ENCODE assay signal across 8 cellular contexts in the genomic region with DNA sequence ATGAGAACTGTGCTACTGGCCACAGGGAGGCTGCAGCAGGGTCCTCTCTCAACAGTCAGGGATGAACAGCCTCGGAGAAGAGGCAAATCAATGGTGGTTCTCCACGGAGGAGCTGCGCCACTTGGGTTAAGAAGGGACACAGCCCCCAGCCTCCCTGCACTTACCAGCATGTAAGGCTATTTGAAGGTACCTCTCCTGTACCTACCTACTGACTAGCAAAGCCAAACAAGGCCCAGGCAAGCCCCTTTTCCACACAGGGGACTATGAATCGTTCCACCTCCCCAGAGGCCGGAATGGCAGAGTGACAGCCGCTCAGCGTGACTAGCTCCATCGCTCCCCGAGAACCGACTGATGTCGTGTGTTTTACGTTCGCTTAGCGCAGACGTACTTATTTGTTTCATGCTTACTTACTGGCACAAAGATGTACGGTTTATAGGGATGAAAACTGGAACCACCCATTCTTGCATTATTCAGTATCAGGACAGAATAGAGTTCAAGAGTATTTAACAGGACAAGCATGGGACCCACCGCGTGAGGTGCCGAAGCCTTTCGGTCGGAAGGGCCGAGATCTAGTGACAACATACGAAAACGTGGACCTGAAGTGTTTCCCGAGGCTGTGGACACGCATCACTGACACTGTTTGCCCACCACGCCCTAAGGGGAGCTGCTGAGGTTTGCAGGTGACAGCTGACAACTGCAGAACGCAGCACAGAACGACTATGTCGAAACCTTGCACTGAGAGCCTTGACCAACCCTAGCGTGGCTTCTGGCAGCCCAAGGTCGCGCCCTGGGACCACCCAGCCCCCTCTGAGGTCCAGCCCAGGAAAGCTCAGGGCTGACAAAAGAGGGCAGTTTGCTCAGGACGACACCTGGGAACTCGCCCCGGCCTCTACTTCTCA. TPM values are rescaled to one million over a fixed set of nuclear protein-coding genes. Genes with fewer than 3 reads are reported as not detected.
DNase-seq lines count a peak whose midpoint lies in the region; ATAC-seq and TF ChIP-seq lines count a peak whose summit lies in the region.

No MANE protein-coding gene starts in this region.

- H3K18ac ChIP-seq in trophoblast cell (ENCODE audit: low read length) = no peak overlapping the region

- peak overlapping the region; percentile 95 for H3K4me3 ChIP-seq in DOHH2 (ENCODE audit: low read length)
- peak overlapping the region; percentile 81 for H3K4me3 ChIP-seq in NT2/D1 (ENCODE audit: insufficient read length, low read depth)
- H3K4me3 ChIP-seq in trophoblast cell (ENCODE audit: low read depth, low read length) = peak overlapping the region; percentile 92

- H3K14ac ChIP-seq in trophoblast cell (ENCODE audit: low read length) = no peak overlapping the region

- no peak overlapping the region for H4K91ac ChIP-seq in trophoblast cell (ENCODE audit: low read depth, low read length)

- H3K4me2 ChIP-seq in DOHH2 (ENCODE audit: low read length) = peak overlapping the region; percentile 96
- peak overlapping the region; percentile 71 for H3K4me2 ChIP-seq in trophoblast cell (ENCODE audit: low read length)

- H3K9me2 ChIP-seq in DOHH2 (replicated peaks; ENCODE audit: control insufficient read depth, low read length) = no peaks in the 10 kb centered on the region

- H3K27me3 ChIP-seq in DOHH2 (ENCODE audit: control insufficient read depth, low read length) (no peaks in the 10 kb centered on the region), NT2/D1 (ENCODE audit: insufficient read depth, insufficient read length) (no peaks in the 10 kb centered on the region), trophoblast cell (ENCODE audit: insufficient read depth, low read length) (no peaks in the 10 kb centered on the region)

- no peak for DNase-seq in NT2/D1 (ENCODE audit: low read depth, low spot score)
- no peak for DNase-seq in trophoblast cell
- DNase-seq in caudate nucleus (lab: John Stamatoyannopoulos, UW) = no peak
- DNase-seq in middle frontal gyrus (ENCODE audit: extremely low spot score, low spot score) = no peak
- no peak for DNase-seq in NCI-H1048 (lab: John Stamatoyannopoulos, UW)

- no peak overlapping the region for H2BK5ac ChIP-seq in trophoblast cell (ENCODE audit: low read depth, low read length, poor library complexity)

- H3K27ac ChIP-seq in DOHH2 (ENCODE audit: low read depth, low read length) (no peak overlapping the region), trophoblast cell (ENCODE audit: low read depth, low read length) (no peak overlapping the region), caudate nucleus (ENCODE audit: low read depth, low read length) (no peak overlapping the region)

- H3K23ac ChIP-seq in trophoblast cell (ENCODE audit: low read length) = no peak overlapping the region

- peaks cover 36% of the 10 kb centered on the region for H3K36me3 ChIP-seq in DOHH2 (ENCODE audit: control insufficient read depth, low read length)
- H3K36me3 ChIP-seq in NT2/D1 (ENCODE audit: insufficient read depth, insufficient read length, low read length) = peaks cover 61% of the 10 kb centered on the region
- H3K36me3 ChIP-seq in trophoblast cell (ENCODE audit: control insufficient read depth in 1 of 2, insufficient read depth in 2 of 2, low read length in 2 of 2) = peaks cover 10 to 12% of the 10 kb centered on the region in 2 experiments

- H3K9me3 ChIP-seq in DOHH2 (ENCODE audit: control insufficient read depth, insufficient read depth, low read length) (no peaks in the 10 kb centered on the region), NT2/D1 (ENCODE audit: insufficient read depth, low read length) (no peaks in the 10 kb centered on the region), trophoblast cell (ENCODE audit: insufficient read depth, low read depth, low read length) (peaks cover 3% of the 10 kb centered on the region)

- no peak overlapping the region for H4K8ac ChIP-seq in trophoblast cell (ENCODE audit: low read depth, low read length)

- peak overlapping the region; percentile 86 for H3K9ac ChIP-seq in NT2/D1 (ENCODE audit: insufficient read length, low read depth)
- H3K9ac ChIP-seq in trophoblast cell (ENCODE audit: low read length) = peak overlapping the region; percentile 80

- no peak overlapping the region for H2AK5ac ChIP-seq in trophoblast cell (ENCODE audit: low read length)

- H4K20me1 ChIP-seq in DOHH2 (ENCODE audit: control insufficient read depth, insufficient read depth, low read depth, low read length) = peaks cover 11% of the 10 kb centered on the region; the same call in 1 of the 2 replicates

- H2AFZ ChIP-seq in trophoblast cell (ENCODE audit: insufficient read depth, low read length, poor library complexity) = no peak overlapping the region

- H3K79me1 ChIP-seq in trophoblast cell (ENCODE audit: low read length) = peaks cover 8% of the 10 kb centered on the region

- H2BK12ac ChIP-seq in trophoblast cell (ENCODE audit: low read length) = no peak overlapping the region

- H3F3A ChIP-seq in DOHH2 (ENCODE audit: control insufficient read depth, insufficient read depth) = no peaks in the 10 kb centered on the region; the same call in 1 of the 2 replicates

- H3K79me2 ChIP-seq in DOHH2 (ENCODE audit: control insufficient read depth, low read length) (peaks cover 56% of the 10 kb centered on the region), trophoblast cell (ENCODE audit: control insufficient read depth, insufficient read depth, low read length, poor library complexity) (peaks cover 10% of the 10 kb centered on the region)

- no peak for TF ChIP-seq CTCF in DOHH2 (IDR thresholded peaks at IDR 0.05; ENCODE audit: low read depth, low read length, poor library complexity, severe bottlenecking)

- peaks cover 33% of the 10 kb centered on the region for H3K4me1 ChIP-seq in DOHH2 (ENCODE audit: control insufficient read depth, low read length)
- H3K4me1 ChIP-seq in NT2/D1 (ENCODE audit: insufficient read depth, insufficient read length) = peaks cover 19% of the 10 kb centered on the region
- peaks cover 7 to 15% of the 10 kb centered on the region in 2 experiments for H3K4me1 ChIP-seq in trophoblast cell (ENCODE audit: control insufficient read depth in 1 of 2, insufficient read depth in 2 of 2, low read length in 2 of 2)

- ATAC-seq in esophagus mucosa (peak; percentile 14), HG03097 (IDR thresholded peaks at IDR 0.05; ENCODE audit: low FRiP score, unreplicated experiment) (no peak)

- H2BK120ac ChIP-seq in trophoblast cell (ENCODE audit: insufficient read depth, low read length, poor library complexity) = no peak overlapping the region

- no peak overlapping the region for H4K12ac ChIP-seq in trophoblast cell (ENCODE audit: low read depth, low read length)

- no CpG with 5 or more reads among the region's 36 CpGs for WGBS in trophoblast cell (ENCODE audit: extremely low coverage, insufficient coverage, insufficient read length)

- H3K4ac ChIP-seq in trophoblast cell (ENCODE audit: low read depth, low read length) = no peak overlapping the region

RNA-seq across cellular contexts. Expression of a gene that starts 1.0 kb away (rescaled TPM):
- total RNA-seq in esophagus mucosa = 13.1 TPM
- polyA plus RNA-seq in trophoblast cell (2013) = 17.9 and 18.0 TPM in 2 replicates

RNA-seq across cellular contexts. Expression of a gene that starts 1.3 kb away (rescaled TPM):
- 41.2 TPM for total RNA-seq in esophagus mucosa
- 85.8 and 86.1 TPM in 2 replicates for polyA plus RNA-seq in trophoblast cell (2013)

RNA-seq across cellular contexts. Expression of a gene that starts 15.1 kb away (rescaled TPM):
- 2.7 TPM for total RNA-seq in esophagus mucosa
- 6.3 TPM in 2 replicates for polyA plus RNA-seq in trophoblast cell (2013)

RNA-seq across cellular contexts. Expression of a gene that starts 57.3 kb away (rescaled TPM):
- 24.6 TPM for total RNA-seq in esophagus mucosa
- 35.9 and 39.2 TPM in 2 replicates for polyA plus RNA-seq in trophoblast cell (2013)
